1 cellular context compared by ENCODE assay signal in genomic region chr1:21290546-21290944, GRCh38.
TF ChIP-seq lines count a peak whose summit lies in the region.

No MANE protein-coding gene starts in this region.

TF ChIP-seq in IMR-90, 13 proteins besides CTCF, POLR2A, EP300 and RAD21 (continued from another document):
- TF ChIP-seq ELK1 (IDR thresholded peaks at IDR 0.05; ENCODE audit: borderline replicate concordance, low read depth, low read length) (no peak), MAFK (IDR thresholded peaks at IDR 0.05; ENCODE audit: low read depth, low read length) (no peak)
